10 cellular contexts compared by ENCODE assay signal in genomic region chr22:50016988-50017700, GRCh38. TPM values are rescaled to one million over a fixed set of nuclear protein-coding genes. Genes with fewer than 3 reads are reported as not detected.
A peak's percentile ranks its signal among the peaks of the same experiment; 100 is the strongest.
DNase-seq lines count a peak whose midpoint lies in the region; ATAC-seq and TF ChIP-seq lines count a peak whose summit lies in the region.
"Had no signal": no experiment of that assay in that cellular context is flagged by ENCODE, and none has a peak within 500 bp of the region (broad histone marks: within the 10 kb centered on the region; RNA-seq: fewer than 3 reads in every experiment).

No MANE protein-coding gene starts in this region.

- H3K27me3 Mint-ChIP-seq in CD8-positive, alpha-beta T cell (ENCODE audit: low read depth) = peaks cover 3% of the 10 kb centered on the region
- no peaks in the 10 kb centered on the region for H3K27me3 Mint-ChIP-seq in activated T-helper 17 cell treated with anti-CD3 and anti-CD28 coated beads, Interleukin-2, amount 50 U/mL, for 72 hours

- peaks cover 10% of the 10 kb centered on the region for H3K4me1 Mint-ChIP-seq in CD8-positive, alpha-beta T cell (ENCODE audit: low read depth)
- H3K4me1 Mint-ChIP-seq in activated T-helper 17 cell treated with anti-CD3 and anti-CD28 coated beads, Interleukin-2, amount 50 U/mL, for 72 hours = peaks cover 26% of the 10 kb centered on the region

- intact Hi-C loops in CD8-positive, alpha-beta T cell (cut with DNase I, micrococcal nuclease) = no loop called here

- H3K9ac ChIP-seq in skeletal muscle satellite cell (ENCODE audit: low read depth, low read length) = no peak overlapping the region

- peak overlapping the region; percentile 47 for H3K4me2 ChIP-seq in skeletal muscle satellite cell (ENCODE audit: low read length)

- H3K27ac ChIP-seq in CD8-positive, alpha-beta T cell (ENCODE audit: low read depth, low read length) = no peak overlapping the region
- H3K27ac ChIP-seq: C4-2B had no signal

- TF ChIP-seq CTCF in CD8-positive, alpha-beta T cell (IDR thresholded peaks at IDR 0.05) = no peak
- TF ChIP-seq CTCF in foreskin fibroblast (IDR thresholded peaks at IDR 0.05; ENCODE audit: low read depth, low read length) = no peak

- H3K9me3 ChIP-seq in CD8-positive, alpha-beta T cell (ENCODE audit: low read length) = no peaks in the 10 kb centered on the region
- H3K9me3 ChIP-seq in skeletal muscle satellite cell (replicated peaks; ENCODE audit: low read length) = no peaks in the 10 kb centered on the region

- peak overlapping the region; percentile 75 for H3K27ac Mint-ChIP-seq in CD8-positive, alpha-beta T cell
- H3K27ac Mint-ChIP-seq in activated T-helper 17 cell treated with anti-CD3 and anti-CD28 coated beads, Interleukin-2, amount 50 U/mL, for 72 hours = peak overlapping the region; percentile 41

- no peaks in the 10 kb centered on the region for H3K27me3 ChIP-seq in CD8-positive, alpha-beta T cell (ENCODE audit: insufficient read depth, low read length)
- H3K27me3 ChIP-seq in skeletal muscle satellite cell (ENCODE audit: control insufficient read depth, insufficient read depth, low read length) = peaks cover 68% of the 10 kb centered on the region

- no peaks in the 10 kb centered on the region for H3K36me3 Mint-ChIP-seq in CD8-positive, alpha-beta T cell
- peaks cover 5% of the 10 kb centered on the region for H3K36me3 Mint-ChIP-seq in activated T-helper 17 cell treated with anti-CD3 and anti-CD28 coated beads, Interleukin-2, amount 50 U/mL, for 72 hours (ENCODE audit: low read depth)

- POLR2A ChIA-PET in CD8-positive, alpha-beta T cell (lab: Charles Lee) = interaction anchor here (1.0 to 1.2 kb wide), 4 partner anchors 8 to 81 kb away, joined by 3 to 4 read pairs (median 4); no protein-coding TSS in a partner anchor

- CTCF ChIA-PET in CD8-positive, alpha-beta T cell (lab: Charles Lee) = interaction anchor here (1.0 to 3.7 kb wide), 3 partner anchors 13 to 87 kb away, joined by 3 to 24 read pairs (median 9); no protein-coding TSS in a partner anchor

- H3K36me3 ChIP-seq in CD8-positive, alpha-beta T cell (ENCODE audit: insufficient read depth, low read length) = no peaks in the 10 kb centered on the region
- no peaks in the 10 kb centered on the region for H3K36me3 ChIP-seq in skeletal muscle satellite cell (ENCODE audit: insufficient read depth, low read length)

- no peak overlapping the region for H3K4me3 ChIP-seq in CD8-positive, alpha-beta T cell (ENCODE audit: low read depth, low read length)
- no peak overlapping the region for H3K4me3 ChIP-seq in skeletal muscle satellite cell (ENCODE audit: low read length)
- no peak overlapping the region for H3K4me3 ChIP-seq in foreskin fibroblast (ENCODE audit: low read depth in 1 of 2, low read length in 2 of 2)

- no peak overlapping the region for H3K4me3 Mint-ChIP-seq in CD8-positive, alpha-beta T cell
- H3K4me3 Mint-ChIP-seq in activated T-helper 17 cell treated with anti-CD3 and anti-CD28 coated beads, Interleukin-2, amount 50 U/mL, for 72 hours = no peak overlapping the region

- no peaks in the 10 kb centered on the region for H3K9me3 Mint-ChIP-seq in CD8-positive, alpha-beta T cell
- no peaks in the 10 kb centered on the region for H3K9me3 Mint-ChIP-seq in activated T-helper 17 cell treated with anti-CD3 and anti-CD28 coated beads, Interleukin-2, amount 50 U/mL, for 72 hours

- peaks cover 43% of the 10 kb centered on the region for H3K4me1 ChIP-seq in CD8-positive, alpha-beta T cell (ENCODE audit: insufficient read depth, low read length)
- peaks cover 17% of the 10 kb centered on the region for H3K4me1 ChIP-seq in skeletal muscle satellite cell (ENCODE audit: control insufficient read depth, insufficient read depth, low read length)

- peak in 3 of 7 experiments; percentile 29 to 62 (median 58) for DNase-seq in CD8-positive, alpha-beta T cell
- DNase-seq in HK-2 (ENCODE audit: unreplicated experiment) (peak; percentile 29), foreskin fibroblast (no peak), NCI-H2029 (lab: John Stamatoyannopoulos, UW) (no peak), NCI-H510A treated with DMSO at 0.1 percent for 48 hours (lab: John Stamatoyannopoulos, UW) (no peak), NCI-H1105 treated with DMSO at 0.1 percent for 48 hours (lab: John Stamatoyannopoulos, UW) (no peak)
- DNase-seq: NCI-H526 had no signal

- ATAC-seq in CD8-positive, alpha-beta T cell = peak; percentile 48
- peak; percentile 88 for ATAC-seq in activated T-helper 17 cell treated with anti-CD3 and anti-CD28 coated beads, Interleukin-2, amount 50 U/mL, for 72 hours (replicated peaks)

RNA-seq across cellular contexts. Expression of gene IL17REL, which starts 4.6 kb away (rescaled TPM):
- not detected for total RNA-seq in CD8-positive, alpha-beta T cell
- total RNA-seq in activated T-helper 17 cell treated with anti-CD3 and anti-CD28 coated beads, Interleukin-2, amount 50 U/mL, for 72 hours = under 1 TPM; 0.09 to 0.42 TPM
- total RNA-seq in skeletal muscle satellite cell (2012; rRNA removed) = not detected in 2 replicates

RNA-seq across cellular contexts. Expression of gene TTLL8, which starts 41.0 kb away (rescaled TPM):
- total RNA-seq in CD8-positive, alpha-beta T cell = not detected
- not detected for total RNA-seq in activated T-helper 17 cell treated with anti-CD3 and anti-CD28 coated beads, Interleukin-2, amount 50 U/mL, for 72 hours
- total RNA-seq in skeletal muscle satellite cell (2012; rRNA removed) = not detected in 2 replicates

RNA-seq across cellular contexts. Expression of gene PIM3, which starts 56.6 kb away (rescaled TPM):
- total RNA-seq in CD8-positive, alpha-beta T cell = 100 to 1,000 TPM; 316 to 328 TPM
- total RNA-seq in activated T-helper 17 cell treated with anti-CD3 and anti-CD28 coated beads, Interleukin-2, amount 50 U/mL, for 72 hours = 100 to 1,000 TPM in 1 of 2 donors, 10 to 100 TPM in 1; 94.8 to 235 TPM
- total RNA-seq in skeletal muscle satellite cell (2012; rRNA removed) = 18.3 and 25.6 TPM in 2 replicates
